In the genomic region with DNA sequence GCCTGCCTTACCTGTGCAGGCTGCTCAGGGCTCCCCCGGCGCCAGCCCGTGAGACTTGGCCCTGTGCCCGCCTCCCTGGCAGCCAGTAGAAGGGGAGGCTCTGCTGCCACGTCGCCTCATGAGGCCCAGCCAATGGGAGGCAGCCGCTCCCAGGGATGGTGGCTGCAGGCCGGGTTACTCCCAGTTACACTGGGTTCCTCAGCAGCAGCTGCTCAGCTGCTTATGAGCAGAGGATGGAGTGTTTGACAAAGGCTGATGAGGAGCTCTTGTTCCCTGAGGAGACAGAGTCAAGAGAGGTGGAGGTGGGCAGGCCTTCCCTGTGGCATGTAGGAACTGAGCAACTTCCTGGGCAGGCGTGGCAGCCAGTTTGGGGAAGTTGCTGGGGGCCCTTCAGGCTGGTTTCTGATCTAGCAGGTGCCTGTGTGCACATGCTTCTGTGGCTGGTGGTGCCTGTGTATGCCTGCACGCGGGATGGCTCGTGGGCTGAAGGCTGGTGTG, we compare ENCODE assay signal across 8 cellular contexts. TPM values are rescaled to one million over a fixed set of nuclear protein-coding genes. Genes with fewer than 3 reads are reported as not detected.
A peak's percentile ranks its signal among the peaks of the same experiment; 100 is the strongest.
DNase-seq lines count a peak whose midpoint lies in the region; ATAC-seq, FAIRE-seq and TF ChIP-seq lines count a peak whose summit lies in the region.

No MANE protein-coding gene starts in this region.

- no peak for TF ChIP-seq POLR2A in HepG2 (IDR thresholded peaks at IDR 0.05; ENCODE audit: insufficient read depth in 1 of 2, low read depth in 2 of 2, low read length in 2 of 2)

- WGBS in liver = 39% methylated on average over 12 of the region's 12 CpGs
- WGBS in HepG2 (ENCODE audit: low lambda C conversion rate) = 50% methylated on average over 1 of the region's 12 CpGs

- H3K4me1 ChIP-seq in liver (ENCODE audit: control insufficient read depth in 4 of 4, insufficient read depth in 4 of 4, low read length in 3 of 4) (peaks cover 6 to 55% (median 42%) of the 10 kb centered on the region in 4 donors), HepG2 (ENCODE audit: insufficient read depth, low read length) (peaks cover 7% of the 10 kb centered on the region)

- peaks cover 8 to 31% (median 10%) of the 10 kb centered on the region in 4 donors for H3K36me3 ChIP-seq in liver (ENCODE audit: control insufficient read depth in 4 of 4, insufficient read depth in 3 of 4, low read depth in 1 of 4, low read length in 3 of 4)
- H3K36me3 ChIP-seq in HepG2 (replicated peaks in 1 of 2; ENCODE audit: control insufficient read depth in 1 of 2, insufficient read depth in 2 of 2, low read length in 2 of 2) = no peaks in the 10 kb centered on the region

- H3K4me2 ChIP-seq in HepG2 (ENCODE audit: low read depth, low read length) = no peak overlapping the region

- no peak overlapping the region for H3K9ac ChIP-seq in liver (ENCODE audit: low read depth in 1 of 2, low read length in 2 of 2)
- no peak overlapping the region for H3K9ac ChIP-seq in HepG2 (ENCODE audit: insufficient read depth, low read depth, low read length)

- H3K9me3 ChIP-seq in liver (ENCODE audit: control insufficient read depth in 4 of 4, low read length in 3 of 4) (no peaks in the 10 kb centered on the region), HepG2 (ENCODE audit: low read length) (no peaks in the 10 kb centered on the region)

- H3K4me3 ChIP-seq in liver (ENCODE audit: low read depth in 1 of 3, low read length in 3 of 3) = peak overlapping the region in 1 of 3 donors; percentile 31
- H3K4me3 ChIP-seq in HepG2 (replicated peaks in 1 of 3; ENCODE audit: insufficient read depth in 1 of 3, low read depth in 2 of 3, low read length in 3 of 3) = no peak overlapping the region
- H3K4me3 ChIP-seq in skin epidermis = no peak overlapping the region

- CTCF ChIA-PET in HepG2 (lab: Yijun Ruan, JAX; ENCODE audit: low intra/inter-chr PET ratio, low total read pairs) = no interaction called here

- H3K27ac ChIP-seq in liver (ENCODE audit: low read depth in 1 of 2, low read length in 2 of 2) (peak overlapping the region; percentile 66 to 82), HepG2 (ENCODE audit: extremely low read length, insufficient read depth, low read length) (no peak overlapping the region), skin epidermis (peak overlapping the region in 16 of 21 experiments; percentile 34 to 81 (median 62))

- intact Hi-C loops in HepG2 (cut with micrococcal nuclease; ENCODE audit: unreplicated experiment) = no loop called here

- no peak for DNase-seq in HepG2 (ENCODE audit: low spot score)
- DNase-seq in NCI-H69 (lab: John Stamatoyannopoulos, UW) = peak; percentile 94
- DNase-seq in central memory CD4-positive, alpha-beta T cell = peak; percentile 2
- DNase-seq in activated CD4-positive, CD25-positive, alpha-beta regulatory T cell (lab: John Stamatoyannopoulos, UW) = no peak

- ATAC-seq in HepG2 (no peak; the same call in 2 of the 3 replicates), HG03354 (IDR thresholded peaks at IDR 0.05; ENCODE audit: poor library complexity, severe bottlenecking, unreplicated experiment) (peak; percentile 65), HG03196 (IDR thresholded peaks at IDR 0.05; ENCODE audit: unreplicated experiment) (no peak)

- H3K79me2 ChIP-seq in HepG2 (ENCODE audit: insufficient read depth, low read length) = no peaks in the 10 kb centered on the region

- TF ChIP-seq EP300 in HepG2 (IDR thresholded peaks at IDR 0.05; ENCODE audit: low read depth in 2 of 2, low read length in 2 of 2) = no peak
- no peak for TF ChIP-seq EP300 in HepG2 (CRISPR knock-in tag; IDR thresholded peaks at IDR 0.05; ENCODE audit: borderline replicate concordance)

- no peak for TF ChIP-seq RAD21 in liver (IDR thresholded peaks at IDR 0.05)
- TF ChIP-seq RAD21 in HepG2 (CRISPR knock-in tag; IDR thresholded peaks at IDR 0.05) = no peak

- H3K27me3 ChIP-seq in liver (ENCODE audit: control insufficient read depth in 4 of 4, insufficient read depth in 4 of 4, low read length in 3 of 4) (no peaks in the 10 kb centered on the region), HepG2 (ENCODE audit: control insufficient read depth in 1 of 2, insufficient read depth in 2 of 2, low read length in 2 of 2) (peaks cover 3 to 18% of the 10 kb centered on the region in 2 experiments; a peak in 4 of 5 replicates)

- H2AFZ ChIP-seq in HepG2 (ENCODE audit: low read length) = no peak overlapping the region

- POLR2A ChIA-PET in HepG2 (lab: Yijun Ruan, JAX) = no interaction called here

- FAIRE-seq in HepG2 (lab: Jason Lieb, UNC) = no peak

- in situ Hi-C loops in HepG2 (cut with HindIII; ENCODE audit: extremely low pct_ligation_motif_present, low pct_unique_long_range_greater_than_20kb) = no loop called here

- BruUV-seq in HepG2 (replicated peaks; lab: Mats Ljungman, UMichigan) = no TSS peak

- H4K20me1 ChIP-seq in HepG2 (ENCODE audit: insufficient read depth, low read length) = peaks cover 6% of the 10 kb centered on the region; the same call in 1 of the 2 replicates

- TF ChIP-seq CTCF in liver (IDR thresholded peaks at IDR 0.05; ENCODE audit: low read depth, low read length, missing input control) (no peak), HepG2 (CRISPR knock-in tag; IDR thresholded peaks at IDR 0.05) (no peak)

TF ChIP-seq in liver, 16 proteins besides CTCF, POLR2A, EP300 and RAD21:
- TF ChIP-seq HNF4A (conservative IDR thresholded peaks at IDR 0.05) (no peak), EGR1 (IDR thresholded peaks at IDR 0.05; ENCODE audit: low read depth in 2 of 2) (no peak), YY1 (IDR thresholded peaks at IDR 0.05) (peak; percentile 54), FOXA1 (IDR thresholded peaks at IDR 0.05) (no peak)

TF ChIP-seq in HepG2, 621 proteins besides CTCF, POLR2A, EP300 and RAD21 (continues in another document):
- TF ChIP-seq ZBTB42 (CRISPR knock-in tag; IDR thresholded peaks at IDR 0.05) = no peak

RNA-seq across cellular contexts. Expression of gene MFSD2A, which starts 5.6 kb away (rescaled TPM):
- total RNA-seq in liver (100 to 1,000 TPM in 1 of 2 donors, under 1 TPM in 1; 0.37 to 294 TPM), HepG2 (2016; rRNA removed; fragmentation: Illumina TruSeq; extraction: Trizol) (not detected in 2 replicates)
- polyA plus RNA-seq in liver (100 to 1,000 TPM in 1 of 2 donors, 10 to 100 TPM in 1; 84.3 to 257 TPM), HepG2 (2011; rRNA removed) (0.05 and 0.08 TPM in 2 replicates)
- not detected in 2 replicates for total RNA-seq in HepG2 (2016; cell fraction: cytosol; rRNA removed; fragmentation: Illumina TruSeq; extraction: Trizol; ENCODE audit: low read depth)
- total RNA-seq in HepG2 (2016; cell fraction: insoluble cytoplasmic fraction; rRNA removed; fragmentation: Illumina TruSeq; extraction: Trizol) = 0.11 TPM in 1 of 2 replicates, not detected in the other
- total RNA-seq in HepG2 (2016; cell fraction: membrane; rRNA removed; fragmentation: Illumina TruSeq; extraction: Trizol) = not detected in 2 replicates
- not detected in 2 replicates for total RNA-seq in HepG2 (2016; cell fraction: nucleus; rRNA removed; fragmentation: Illumina TruSeq; extraction: Trizol)
- not detected in 2 replicates for polyA plus RNA-seq in HepG2 (2011; cell fraction: cytosol; rRNA removed)
- 0.13 TPM in 1 of 2 replicates, not detected in the other for polyA plus RNA-seq in HepG2 (2011; cell fraction: nucleus; rRNA removed)
- polyA plus RNA-seq in HepG2 (2012) = not detected in 2 replicates
- not detected in 2 replicates for polyA plus RNA-seq in HepG2 (2016; cell fraction: cytosol; fragmentation: Illumina TruSeq; extraction: Trizol; ENCODE audit: low read depth)
- polyA plus RNA-seq in HepG2 (2016; cell fraction: insoluble cytoplasmic fraction; fragmentation: Illumina TruSeq; extraction: Trizol; ENCODE audit: low read depth) = not detected in 2 replicates
- polyA plus RNA-seq in HepG2 (2016; cell fraction: membrane; fragmentation: Illumina TruSeq; extraction: Trizol; ENCODE audit: low read depth) = not detected in 2 replicates
- polyA plus RNA-seq in HepG2 (2016; cell fraction: nucleus; fragmentation: Illumina TruSeq; extraction: Trizol; ENCODE audit: insufficient read depth, low read depth) = not detected in 2 replicates
- polyA minus RNA-seq in HepG2 (2011; rRNA and poly(A)+ RNA removed; ENCODE audit: low replicate concordance) = 0.06 and 0.16 TPM in 2 replicates
- polyA minus RNA-seq in HepG2 (2011; cell fraction: cytosol; rRNA and poly(A)+ RNA removed) = not detected in 2 replicates
- not detected in 2 replicates for polyA minus RNA-seq in HepG2 (2011; cell fraction: nucleus; rRNA and poly(A)+ RNA removed)

RNA-seq across cellular contexts. Expression of gene MYCL, which starts 58.8 kb away (rescaled TPM):
- total RNA-seq in liver (1 to 10 TPM; 1.8 to 6.6 TPM), HepG2 (2016; rRNA removed; fragmentation: Illumina TruSeq; extraction: Trizol) (0.31 and 0.42 TPM in 2 replicates)
- polyA plus RNA-seq in liver (1 to 10 TPM; 2.4 to 2.6 TPM), HepG2 (2011; rRNA removed) (1.7 and 2.1 TPM in 2 replicates)
- total RNA-seq in HepG2 (2016; cell fraction: cytosol; rRNA removed; fragmentation: Illumina TruSeq; extraction: Trizol; ENCODE audit: low read depth) = 0.20 and 0.26 TPM in 2 replicates
- total RNA-seq in HepG2 (2016; cell fraction: insoluble cytoplasmic fraction; rRNA removed; fragmentation: Illumina TruSeq; extraction: Trizol) = 0.15 and 0.30 TPM in 2 replicates
- 0.28 and 0.34 TPM in 2 replicates for total RNA-seq in HepG2 (2016; cell fraction: membrane; rRNA removed; fragmentation: Illumina TruSeq; extraction: Trizol)
- total RNA-seq in HepG2 (2016; cell fraction: nucleus; rRNA removed; fragmentation: Illumina TruSeq; extraction: Trizol) = 0.38 and 0.62 TPM in 2 replicates
- polyA plus RNA-seq in HepG2 (2011; cell fraction: cytosol; rRNA removed) = 1.7 and 2.2 TPM in 2 replicates
- 0.77 and 1.6 TPM in 2 replicates for polyA plus RNA-seq in HepG2 (2011; cell fraction: nucleus; rRNA removed)
- 4.1 and 5.6 TPM in 2 replicates for polyA plus RNA-seq in HepG2 (2012)
- polyA plus RNA-seq in HepG2 (2016; cell fraction: cytosol; fragmentation: Illumina TruSeq; extraction: Trizol; ENCODE audit: low read depth) = 0.14 and 0.15 TPM in 2 replicates
- 0.21 and 0.37 TPM in 2 replicates for polyA plus RNA-seq in HepG2 (2016; cell fraction: insoluble cytoplasmic fraction; fragmentation: Illumina TruSeq; extraction: Trizol; ENCODE audit: low read depth)
- polyA plus RNA-seq in HepG2 (2016; cell fraction: membrane; fragmentation: Illumina TruSeq; extraction: Trizol; ENCODE audit: low read depth) = 0.28 and 0.40 TPM in 2 replicates
- polyA plus RNA-seq in HepG2 (2016; cell fraction: nucleus; fragmentation: Illumina TruSeq; extraction: Trizol; ENCODE audit: insufficient read depth, low read depth) = 0.29 and 0.42 TPM in 2 replicates
- 2.5 and 7.8 TPM in 2 replicates for polyA minus RNA-seq in HepG2 (2011; rRNA and poly(A)+ RNA removed; ENCODE audit: low replicate concordance)
- 0.79 and 1.5 TPM in 2 replicates for polyA minus RNA-seq in HepG2 (2011; cell fraction: cytosol; rRNA and poly(A)+ RNA removed)
- 1.3 and 3.1 TPM in 2 replicates for polyA minus RNA-seq in HepG2 (2011; cell fraction: nucleus; rRNA and poly(A)+ RNA removed)

Comparison
In these comparisons a context has a peak if more than half of its experiments do, and no peak if none do; other contexts are left out.
1. DNase-seq: peak in NCI-H69 (single experiment) and central memory CD4-positive, alpha-beta T cell (single experiment); none in HepG2 (single experiment) and activated CD4-positive, CD25-positive, alpha-beta regulatory T cell (0 of 4).